18 cellular contexts compared by ENCODE assay signal in the genomic region with DNA sequence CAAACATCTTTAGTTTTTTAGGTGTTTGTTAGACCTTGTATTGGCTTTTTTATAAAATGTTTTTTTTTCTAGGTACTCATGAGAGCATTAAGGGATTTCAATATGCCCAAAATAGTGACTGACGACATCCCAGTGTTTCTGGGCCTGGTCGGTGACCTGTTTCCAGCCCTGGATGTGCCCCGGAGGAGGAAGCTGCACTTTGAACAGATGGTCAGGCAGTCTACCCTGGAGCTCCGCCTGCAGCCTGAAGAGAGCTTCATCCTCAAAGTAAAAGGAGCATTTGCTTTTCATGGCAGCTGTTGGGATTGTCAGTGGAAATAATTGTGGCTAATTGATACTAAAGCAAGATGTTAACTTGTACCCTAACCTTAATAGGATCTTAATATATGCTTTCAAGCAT.
"Had no signal": no experiment of that assay in that cellular context is flagged by ENCODE, and none has a peak within 500 bp of the region (broad histone marks: within the 10 kb centered on the region; RNA-seq: fewer than 3 reads in every experiment).

No MANE protein-coding gene starts in this region.

- H3K36me3 ChIP-seq: brain microvascular endothelial cell, heart left ventricle, lower lobe of right lung, pancreas, tibial nerve, uterus had no signal

- H3K27me3 ChIP-seq: brain microvascular endothelial cell, heart left ventricle, pancreas, tibial nerve, uterus had no signal

- H3K4me3 Mint-ChIP-seq: activated T-helper 17 cell treated with anti-CD3 and anti-CD28 coated beads, Interleukin-2, amount 50 U/mL, for 72 hours; dendritic cell treated with granulocyte-macrophage colony-stimulating factor and Interleukin-4, amounts not matched to agents 40 ng/mL and 50 ng/mL, for 4 days; naive B cell; T-helper 2 cell treated with Interferon-gamma antibody and Interleukin-4, amounts not matched to agents 5 μg/mL and 100 μg/mL, for 36 hours had no signal

- H3K36me3 Mint-ChIP-seq: naive B cell had no signal

- H3K4me1 ChIP-seq: heart left ventricle, lower lobe of right lung, pancreas, tibial nerve, uterus had no signal

- H3K4me3 ChIP-seq: heart left ventricle, lower lobe of right lung, pancreas, tibial nerve, uterus had no signal

- H3K27ac Mint-ChIP-seq: activated T-helper 17 cell treated with anti-CD3 and anti-CD28 coated beads, Interleukin-2, amount 50 U/mL, for 72 hours; dendritic cell treated with granulocyte-macrophage colony-stimulating factor and Interleukin-4, amounts not matched to agents 40 ng/mL and 50 ng/mL, for 4 days; naive B cell; T-helper 2 cell treated with Interferon-gamma antibody and Interleukin-4, amounts not matched to agents 5 μg/mL and 100 μg/mL, for 36 hours had no signal

- DNase-seq: activated CD4-positive, alpha-beta T cell treated with anti-CD3 and anti-CD28 coated beads, Interleukin-2, amount 50 U/mL, for 4 hours; activated CD4-positive, CD25-positive, alpha-beta regulatory T cell treated with anti-CD3 and anti-CD28 coated beads, Interleukin-2, amount 50 U/mL, for 72 hours; activated naive CD4-positive, alpha-beta T cell treated with Interleukin-2 at 50 U/mL for 16 hours; anterior cingulate cortex; brain microvascular endothelial cell; heart left ventricle; left cardiac atrium; lower lobe of right lung; naive B cell; pancreas; stimulated activated CD4-positive, alpha-beta T cell treated with anti-CD3 and anti-CD28 coated beads, Interleukin-15, amount 100 ng/mL, for 24 hours; stimulated activated CD4-positive, alpha-beta T cell treated with anti-CD3 and anti-CD28 coated beads, Interleukin-4, amount 100 ng/mL, for 1 hour; stimulated activated naive CD4-positive, alpha-beta T cell; uterus had no signal

- H3K4me1 Mint-ChIP-seq: activated T-helper 17 cell treated with anti-CD3 and anti-CD28 coated beads, Interleukin-2, amount 50 U/mL, for 72 hours; naive B cell had no signal

- H3K9me3 ChIP-seq: lower lobe of right lung, pancreas, uterus had no signal

- H3K27ac ChIP-seq: brain microvascular endothelial cell, heart left ventricle, lower lobe of right lung, pancreas, tibial nerve, uterus had no signal
